In the genomic region with DNA sequence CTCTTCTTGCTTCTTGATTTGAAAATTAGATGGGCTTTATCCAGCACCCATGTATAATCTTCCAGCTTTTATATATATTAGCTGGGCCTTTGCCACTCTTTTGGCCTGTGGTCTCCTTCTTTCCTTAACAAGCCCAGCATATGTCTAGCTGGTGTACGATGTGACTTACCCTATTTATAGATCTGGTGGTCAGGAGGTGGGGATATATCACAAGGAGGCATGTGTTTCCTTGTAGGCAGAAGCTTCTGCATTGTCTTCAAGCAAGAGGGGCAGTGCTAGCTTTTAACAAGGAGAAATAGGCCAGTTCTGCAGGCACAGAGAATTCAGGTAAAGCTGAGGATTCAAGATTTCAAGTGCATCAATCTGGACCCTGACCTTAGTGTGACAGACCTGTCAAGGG, we compare ENCODE assay signal across 39 cellular contexts. TPM values are rescaled to one million over a fixed set of nuclear protein-coding genes. Genes with fewer than 3 reads are reported as not detected.
"Had no signal": no experiment of that assay in that cellular context is flagged by ENCODE, and none has a peak within 500 bp of the region (broad histone marks: within the 10 kb centered on the region; RNA-seq: fewer than 3 reads in every experiment).

No MANE protein-coding gene starts in this region.

- H3K27me3 ChIP-seq: ascending aorta, cardiac muscle cell had no signal

- H3K4me1 Mint-ChIP-seq: WTC11 had no signal

- H3K36me3 Mint-ChIP-seq: activated CD4-positive, alpha-beta memory T cell treated with anti-CD3 and anti-CD28 coated beads for 36 hours; activated naive CD8-positive, alpha-beta T cell treated with anti-CD3 and anti-CD28 coated beads, Interleukin-2, amount 10 ng/mL, durations not matched to agents 7 days and 5 days; brain; WTC11 had no signal

- H3K4me3 ChIP-seq: ascending aorta, cardiac muscle cell had no signal

- ATAC-seq: activated CD4-positive, CD25-positive, alpha-beta regulatory T cell treated with anti-CD3 and anti-CD28 coated beads, Interleukin-2, amount 50 U/mL, for 24 hours; activated CD8-positive, alpha-beta T cell treated with anti-CD3 and anti-CD28 coated beads for 36 hours; activated naive CD4-positive, alpha-beta T cell treated with anti-CD3 and anti-CD28 coated beads, Interleukin-2, amount 50 U/mL, for 72 hours; activated naive CD8-positive, alpha-beta T cell treated with anti-CD3 and anti-CD28 coated beads, Interleukin-2, amount 50 U/mL, for 24 hours; WTC11 had no signal

- DNase-seq: activated CD4-positive, alpha-beta memory T cell treated with anti-CD3 and anti-CD28 coated beads for 36 hours; activated CD4-positive, alpha-beta T cell treated with anti-CD3 and anti-CD28 coated beads for 1 hour; activated CD4-positive, alpha-beta T cell treated with anti-CD3 and anti-CD28 coated beads for 4 hours; activated CD4-positive, alpha-beta T cell treated with anti-CD3 and anti-CD28 coated beads, Interleukin-2, amount 10 ng/mL, durations not matched to agents 24 days and 14 days; activated CD4-positive, alpha-beta T cell treated with anti-CD3 and anti-CD28 coated beads, Interleukin-2, amount 50 U/mL, for 1 hour; activated CD4-positive, alpha-beta T cell treated with anti-CD3 and anti-CD28 coated beads, Interleukin-2, amount 50 U/mL, for 4 hours; activated CD4-positive, CD25-positive, alpha-beta regulatory T cell; activated CD8-positive, alpha-beta memory T cell treated with anti-CD3 and anti-CD28 coated beads, Interleukin-2, amount 50 U/mL, for 4 hours; activated CD8-positive, alpha-beta T cell treated with anti-CD3 and anti-CD28 coated beads for 36 hours; activated effector memory CD4-positive, alpha-beta T cell treated with Interleukin-2 at 50 U/mL for 16 hours; activated gamma-delta T cell; activated naive CD4-positive, alpha-beta T cell; activated naive CD4-positive, alpha-beta T cell treated with anti-CD3 and anti-CD28 coated beads for 36 hours; activated naive CD4-positive, alpha-beta T cell treated with anti-CD3 and anti-CD28 coated beads, Interleukin-2, amount 50 U/mL, for 16 hours; activated naive CD8-positive, alpha-beta T cell treated with anti-CD3 and anti-CD28 coated beads, Interleukin-2, amount 10 ng/mL, durations not matched to agents 7 days and 5 days; activated naive CD8-positive, alpha-beta T cell treated with anti-CD3 and anti-CD28 coated beads, Interleukin-2, amount 50 U/mL, for 24 hours; activated T-cell treated with anti-CD3 and anti-CD28 coated beads for 4 hours; activated T-cell treated with anti-CD3 and anti-CD28 coated beads, Interleukin-2, amount 50 U/mL, for 1 hour; activated T-cell treated with anti-CD3 and anti-CD28 coated beads, Interleukin-2, amount 50 U/mL, for 48 hours; amygdala; anterior cingulate cortex; caudate nucleus; T-helper 1 cell; T-helper 2 cell; T-helper 9 cell; WERI-Rb-1 had no signal

- H3K36me3 ChIP-seq: ascending aorta, cardiac muscle cell, WERI-Rb-1 had no signal

- H3K4me3 Mint-ChIP-seq: activated CD4-positive, alpha-beta memory T cell treated with anti-CD3 and anti-CD28 coated beads for 36 hours; activated CD4-positive, alpha-beta T cell treated with anti-CD3 and anti-CD28 coated beads, Interleukin-2, amount 10 ng/mL, durations not matched to agents 24 days and 14 days; activated CD8-positive, alpha-beta T cell treated with anti-CD3 and anti-CD28 coated beads for 36 hours; activated naive CD4-positive, alpha-beta T cell treated with anti-CD3 and anti-CD28 coated beads for 36 hours; activated naive CD8-positive, alpha-beta T cell treated with anti-CD3 and anti-CD28 coated beads, Interleukin-2, amount 10 ng/mL, durations not matched to agents 7 days and 5 days; activated naive CD8-positive, alpha-beta T cell treated with anti-CD3 and anti-CD28 coated beads, Interleukin-2, amount 50 U/mL, for 24 hours; brain; central memory CD8-positive, alpha-beta T cell; T-helper 1 cell treated with Interleukin-12 subunit alpha and Interleukin-12 subunit beta and Interleukin-4 antibody, amounts not matched to agents 30 μg/mL and 1 μg/mL, for 36 hours; T-helper 2 cell treated with Interferon-gamma antibody and Interleukin-4, amounts not matched to agents 5 μg/mL and 100 μg/mL, for 36 hours; WTC11 had no signal

- H3K27ac ChIP-seq: ascending aorta, cardiac muscle cell, WERI-Rb-1 had no signal

- H3K27ac Mint-ChIP-seq: activated CD4-positive, alpha-beta memory T cell treated with anti-CD3 and anti-CD28 coated beads for 36 hours; activated CD4-positive, alpha-beta T cell treated with anti-CD3 and anti-CD28 coated beads, Interleukin-2, amount 10 ng/mL, durations not matched to agents 24 days and 14 days; activated CD8-positive, alpha-beta T cell treated with anti-CD3 and anti-CD28 coated beads for 36 hours; activated naive CD4-positive, alpha-beta T cell treated with anti-CD3 and anti-CD28 coated beads for 36 hours; activated naive CD8-positive, alpha-beta T cell treated with anti-CD3 and anti-CD28 coated beads, Interleukin-2, amount 10 ng/mL, durations not matched to agents 7 days and 5 days; activated naive CD8-positive, alpha-beta T cell treated with anti-CD3 and anti-CD28 coated beads, Interleukin-2, amount 50 U/mL, for 24 hours; activated T-helper 2 cell treated with anti-CD3 and anti-CD28 coated beads, Interferon-gamma antibody, Interleukin-2, Interleukin-4, amounts not matched to agents 10 μg/mL and 5 μg/mL and 100 μg/mL, durations not matched to agents 14 hours and 24 hours and 36 hours; brain; T-helper 1 cell treated with Interleukin-12 subunit alpha and Interleukin-12 subunit beta and Interleukin-4 antibody, amounts not matched to agents 30 μg/mL and 1 μg/mL, for 36 hours; T-helper 2 cell treated with Interferon-gamma antibody and Interleukin-4, amounts not matched to agents 5 μg/mL and 100 μg/mL, for 36 hours; WTC11 had no signal

- H3K27me3 Mint-ChIP-seq: activated CD4-positive, alpha-beta T cell treated with anti-CD3 and anti-CD28 coated beads, Interleukin-2, amount 10 ng/mL, durations not matched to agents 24 days and 14 days; activated CD8-positive, alpha-beta T cell treated with anti-CD3 and anti-CD28 coated beads for 36 hours; activated naive CD8-positive, alpha-beta T cell treated with anti-CD3 and anti-CD28 coated beads, Interleukin-2, amount 10 ng/mL, durations not matched to agents 7 days and 5 days had no signal

- H3K9me3 Mint-ChIP-seq: activated CD4-positive, alpha-beta T cell treated with anti-CD3 and anti-CD28 coated beads, Interleukin-2, amount 10 ng/mL, durations not matched to agents 24 days and 14 days; activated naive CD4-positive, alpha-beta T cell treated with anti-CD3 and anti-CD28 coated beads for 36 hours; activated naive CD4-positive, alpha-beta T cell treated with anti-CD3 and anti-CD28 coated beads, Interleukin-2, amount 50 U/mL, for 72 hours; activated T-helper 2 cell treated with anti-CD3 and anti-CD28 coated beads, Interferon-gamma antibody, Interleukin-2, Interleukin-4, amounts not matched to agents 10 μg/mL and 5 μg/mL and 100 μg/mL, durations not matched to agents 14 hours and 24 hours and 36 hours; central memory CD8-positive, alpha-beta T cell; T-helper 2 cell treated with Interferon-gamma antibody and Interleukin-4, amounts not matched to agents 5 μg/mL and 100 μg/mL, for 36 hours had no signal

- H3K9me3 ChIP-seq: ascending aorta had no signal

RNA-seq across cellular contexts. Expression of gene DNASE2B, which starts 38.0 kb away (rescaled TPM):
- total RNA-seq: activated CD4-positive, alpha-beta memory T cell treated with anti-CD3 and anti-CD28 coated beads for 36 hours; activated CD4-positive, alpha-beta T cell treated with anti-CD3 and anti-CD28 coated beads, Interleukin-2, amount 10 ng/mL, durations not matched to agents 24 days and 14 days; activated CD8-positive, alpha-beta memory T cell treated with anti-CD3 and anti-CD28 coated beads for 36 hours; activated CD8-positive, alpha-beta T cell treated with anti-CD3 and anti-CD28 coated beads for 36 hours; activated naive CD4-positive, alpha-beta T cell treated with anti-CD3 and anti-CD28 coated beads for 36 hours; activated naive CD4-positive, alpha-beta T cell treated with anti-CD3 and anti-CD28 coated beads, Interleukin-2, amount 50 U/mL, for 72 hours; activated naive CD8-positive, alpha-beta T cell treated with anti-CD3 and anti-CD28 coated beads, Interleukin-2, amount 10 ng/mL, durations not matched to agents 7 days and 5 days; activated T-helper 2 cell treated with anti-CD3 and anti-CD28 coated beads, Interferon-gamma antibody, Interleukin-2, Interleukin-4, amounts not matched to agents 10 μg/mL and 5 μg/mL and 100 μg/mL, durations not matched to agents 14 hours and 24 hours and 36 hours; ascending aorta; bronchial epithelial cell; cardiac muscle cell; cerebellum had no signal
- polyA plus RNA-seq: cardiac muscle cell had no signal

RNA-seq across cellular contexts. Expression of gene SAMD13, which starts 58.8 kb away (rescaled TPM):
- total RNA-seq: ascending aorta had no signal
